Comparison of ENCODE assay signal across 1 cellular context in the genomic region with DNA sequence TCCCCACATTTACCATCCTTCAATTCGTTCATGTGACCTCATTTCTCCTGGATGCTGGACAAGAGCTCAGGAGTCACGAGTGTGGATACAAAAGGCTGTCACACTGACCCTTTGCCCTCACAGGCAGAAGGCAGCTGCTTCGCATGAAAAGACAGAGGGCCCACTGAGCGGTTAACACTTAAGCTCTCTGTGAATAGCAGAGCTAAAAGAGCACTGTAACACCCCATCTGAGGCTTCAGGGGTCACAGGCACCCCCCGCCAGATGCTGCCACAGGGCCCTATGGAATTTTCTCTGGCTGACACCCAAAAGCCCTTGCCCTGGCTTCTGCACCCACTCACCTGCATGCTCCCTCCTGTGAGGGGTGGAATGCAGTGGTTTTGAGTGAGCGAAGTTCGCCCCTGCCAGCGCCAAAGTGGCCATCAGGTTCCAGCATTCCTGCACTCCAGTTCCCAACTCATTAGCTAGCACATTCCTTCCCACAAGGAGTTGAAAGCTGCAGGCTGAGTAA.
A peak's percentile ranks its signal among the peaks of the same experiment; 100 is the strongest.
TF ChIP-seq lines count a peak whose summit lies in the region.

No MANE protein-coding gene starts in this region.

TF ChIP-seq in HepG2, 621 proteins besides CTCF, POLR2A, EP300 and RAD21:
- TF ChIP-seq TBX2 (CRISPR knock-in tag; IDR thresholded peaks at IDR 0.05; ENCODE audit: borderline replicate concordance) (peak; percentile 16; the same call in 1 of the 2 replicates), POLR2AphosphoS2 (IDR thresholded peaks at IDR 0.05; ENCODE audit: low read depth, low read length) (no peak), ZSCAN22 (CRISPR knock-in tag; IDR thresholded peaks at IDR 0.05) (no peak)
TF ChIP-seq in HepG2: peak in this region for 1.
